ENCODE assay signal across 8 cellular contexts in genomic region chrX:78886550-78886949, GRCh38. TPM values are rescaled to one million over a fixed set of nuclear protein-coding genes. Genes with fewer than 3 reads are reported as not detected.
A peak's percentile ranks its signal among the peaks of the same experiment; 100 is the strongest.
DNase-seq lines count a peak whose midpoint lies in the region; ATAC-seq, FAIRE-seq and TF ChIP-seq lines count a peak whose summit lies in the region.

No MANE protein-coding gene starts in this region.

- TF ChIP-seq CTCF in AG09319 (IDR thresholded peaks at IDR 0.05; ENCODE audit: low read depth, low read length) (peak; percentile 40), kidney (IDR thresholded peaks at IDR 0.05; ENCODE audit: borderline replicate concordance, extremely low read depth, insufficient read depth) (no peak)

- H3K4me3 ChIP-seq in kidney (ENCODE audit: low read length in 2 of 2) = no peak overlapping the region

- H3K9ac ChIP-seq in kidney (ENCODE audit: low read length in 2 of 2) = no peak overlapping the region

- H3K4me1 ChIP-seq in kidney (ENCODE audit: control insufficient read depth in 1 of 2, insufficient read depth in 1 of 2, low read depth in 1 of 2, low read length in 2 of 2) = no peaks in the 10 kb centered on the region

- ATAC-seq in GM18909 (IDR thresholded peaks at IDR 0.05; ENCODE audit: poor library complexity, unreplicated experiment) = no peak
- ATAC-seq in GM18519 (IDR thresholded peaks at IDR 0.05; ENCODE audit: low FRiP score, unreplicated experiment) = no peak

- no peaks in the 10 kb centered on the region for H3K36me3 ChIP-seq in kidney (ENCODE audit: control insufficient read depth in 1 of 2, insufficient read depth in 2 of 2, low read length in 2 of 2)

- intact Hi-C loops in kidney (cut with DNase I) = no loop called here

- no peaks in the 10 kb centered on the region for H3K9me3 ChIP-seq in kidney (ENCODE audit: control insufficient read depth in 1 of 2, low read length in 2 of 2)

- H3K27ac ChIP-seq in kidney (ENCODE audit: low read depth in 2 of 2, low read length in 2 of 2) = no peak overlapping the region

- FAIRE-seq in GM18507 (lab: Jason Lieb, UNC) = peak; percentile 88
- peak; percentile 51 for FAIRE-seq in kidney (lab: Jason Lieb, UNC)

- no peak for DNase-seq in AG09319 (ENCODE audit: extremely low read depth, low read depth)
- no peak for DNase-seq in GM18507 (ENCODE audit: extremely low spot score, insufficient read length, low read depth)
- DNase-seq in RPMI7951 (ENCODE audit: low read depth) = peak; percentile 27
- DNase-seq in kidney = no peak
- no peak for DNase-seq in NCI-H1417 treated with DMSO at 0.1 percent for 48 hours (lab: John Stamatoyannopoulos, UW)
- DNase-seq in stimulated activated CD4-positive, alpha-beta T cell treated with anti-CD3 and anti-CD28 coated beads, Interleukin-4, amount 100 ng/mL, for 1 hour = no peak

RNA-seq across cellular contexts. Expression of gene P2RY10, which starts 58.6 kb away (rescaled TPM):
- not detected in 2 replicates for total RNA-seq in RPMI7951 (2014; rRNA removed; shearing (Covaris generic))
- total RNA-seq in kidney = 1.9 TPM
- not detected for polyA plus RNA-seq in kidney (ENCODE audit: insufficient read depth, low read depth, low replicate concordance)
